ENCODE assay signal across 35 cellular contexts in genomic region chr4:66300336-66300934, GRCh38.
"Had no signal": no experiment of that assay in that cellular context is flagged by ENCODE, and none has a peak within 500 bp of the region (broad histone marks: within the 10 kb centered on the region; RNA-seq: fewer than 3 reads in every experiment).

No MANE protein-coding gene starts in this region.

- DNase-seq: activated CD4-positive, alpha-beta T cell treated with anti-CD3 and anti-CD28 coated beads for 1 hour; activated CD4-positive, alpha-beta T cell treated with anti-CD3 and anti-CD28 coated beads, Interleukin-2, amount 50 U/mL, for 1 hour; activated effector memory CD4-positive, alpha-beta T cell treated with Interleukin-2 at 50 U/mL for 16 hours; activated naive CD4-positive, alpha-beta T cell treated with Interleukin-2 at 50 U/mL for 16 hours; anterior cingulate cortex; body of pancreas; cerebellar nuclear complex; colonic mucosa; effector CD8-positive, alpha-beta T cell; erythroblast; foreskin fibroblast; head of caudate nucleus; hippocampal formation; kidney; left colon; mammary epithelial cell; naive B cell; nephron progenitor cell; ovary; stimulated activated CD4-positive, alpha-beta T cell treated with anti-CD3 and anti-CD28 coated beads, Interleukin-12 subunit alpha, Interleukin-12 subunit beta, amount 100 ng/mL, for 4 hours; stimulated activated CD4-positive, alpha-beta T cell treated with anti-CD3 and anti-CD28 coated beads, Interleukin-4, amount 100 ng/mL, for 1 hour; stimulated activated naive CD8-positive, alpha-beta T cell treated with anti-CD3 and anti-CD28 coated beads, Interleukin-15, Interleukin-2, amounts not matched to agents 100 U/mL and 50 U/mL, for 24 hours; T1000; uterus had no signal

- H3K4me3 Mint-ChIP-seq: activated naive CD8-positive, alpha-beta T cell; mesothelial cell of epicardium; naive B cell; nephron progenitor cell; T-helper 1 cell treated with Interleukin-12 subunit alpha and Interleukin-12 subunit beta and Interleukin-4 antibody, amounts not matched to agents 30 μg/mL and 1 μg/mL, for 36 hours; type B pancreatic cell; WTC11 had no signal

- H3K4me1 ChIP-seq: body of pancreas, colonic mucosa, uterus had no signal

- H3K36me3 ChIP-seq: cardiac muscle cell, colonic mucosa, neutrophil, ovary, thoracic aorta had no signal

- H3K9me3 Mint-ChIP-seq: mesothelial cell of epicardium; nephron progenitor cell; T-helper 1 cell treated with Interleukin-12 subunit alpha and Interleukin-12 subunit beta and Interleukin-4 antibody, amounts not matched to agents 30 μg/mL and 1 μg/mL, for 36 hours; type B pancreatic cell; WTC11 had no signal

- H3K9me3 ChIP-seq: body of pancreas, colonic mucosa, neutrophil, ovary, thoracic aorta, uterus had no signal

- H3K27me3 Mint-ChIP-seq: activated naive CD8-positive, alpha-beta T cell; naive B cell; progenitor cell of endocrine pancreas; type B pancreatic cell had no signal

- H3K4me1 Mint-ChIP-seq: mesothelial cell of epicardium, naive B cell, nephron progenitor cell, WTC11 had no signal

- H3K27me3 ChIP-seq: body of pancreas, cardiac muscle cell, colonic mucosa, neutrophil, ovary, uterus had no signal

- H3K36me3 Mint-ChIP-seq: activated naive CD8-positive, alpha-beta T cell; mesothelial cell of epicardium; naive B cell; type B pancreatic cell; WTC11 had no signal

- H3K4me3 ChIP-seq: body of pancreas, cardiac muscle cell, colonic mucosa, ovary, skin epidermis, thoracic aorta, uterus had no signal

- H3K27ac ChIP-seq: body of pancreas, cardiac muscle cell, colonic mucosa, neutrophil, ovary, skin epidermis, thoracic aorta, uterus had no signal

- H3K27ac Mint-ChIP-seq: activated naive CD8-positive, alpha-beta T cell; mesothelial cell of epicardium; naive B cell; progenitor cell of endocrine pancreas; T-helper 1 cell treated with Interleukin-12 subunit alpha and Interleukin-12 subunit beta and Interleukin-4 antibody, amounts not matched to agents 30 μg/mL and 1 μg/mL, for 36 hours; type B pancreatic cell; WTC11 had no signal

- ATAC-seq: body of pancreas; left colon; sciatic nerve; stimulated activated naive CD8-positive, alpha-beta T cell treated with anti-CD3 and anti-CD28 coated beads, Interleukin-15, Interleukin-2, amounts not matched to agents 100 U/mL and 50 U/mL, for 24 hours; WTC11 had no signal
